Comparison of ENCODE assay signal across 8 cellular contexts in the genomic region with DNA sequence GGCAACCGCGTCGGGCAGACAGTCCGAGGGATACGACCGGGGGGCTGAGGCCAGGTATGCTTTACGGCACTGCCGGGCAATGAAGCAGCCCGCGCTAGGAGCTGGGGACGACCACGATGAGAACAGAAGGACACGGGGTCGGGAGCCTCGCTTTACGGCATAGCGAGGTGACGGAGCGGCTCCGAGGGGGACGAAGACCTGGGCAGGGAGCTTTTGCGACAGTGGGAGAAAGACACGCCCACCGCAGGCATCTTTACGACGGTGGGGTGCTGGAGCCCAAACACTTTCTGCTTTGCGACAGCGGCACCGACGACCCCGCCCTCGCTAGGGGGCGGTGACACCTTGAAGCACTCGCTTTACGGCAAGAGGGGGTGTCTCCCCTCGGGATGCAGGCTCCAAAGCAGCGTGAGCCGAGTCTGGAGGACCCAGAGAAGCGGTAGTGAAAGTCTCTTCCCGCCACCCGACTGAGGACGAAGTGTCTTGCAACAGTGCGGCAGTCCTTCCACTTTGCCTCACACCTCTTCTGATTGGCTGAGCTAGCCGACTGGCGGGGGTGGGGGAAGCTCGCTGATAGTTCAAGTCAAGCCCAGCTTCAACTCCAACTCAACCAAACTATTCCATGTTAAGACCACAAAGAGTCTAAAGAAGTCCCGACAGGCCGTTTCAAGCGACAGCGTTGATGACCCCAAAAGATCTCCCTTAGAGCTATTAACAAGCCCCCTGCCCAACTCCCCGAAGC.
DNase-seq lines count a peak whose midpoint lies in the region; ATAC-seq and TF ChIP-seq lines count a peak whose summit lies in the region.

No MANE protein-coding gene starts in this region.

- ATAC-seq in GM19035 (IDR thresholded peaks at IDR 0.05; ENCODE audit: unreplicated experiment) = peak; percentile 68
- peak; percentile 68 for ATAC-seq in HG03354 (IDR thresholded peaks at IDR 0.05; ENCODE audit: poor library complexity, severe bottlenecking, unreplicated experiment)

- H3K4me3 ChIP-seq in AG10803 (ENCODE audit: low read length) = peak overlapping the region; percentile 97

- TF ChIP-seq CTCF in AG10803 (conservative IDR thresholded peaks at IDR 0.05; ENCODE audit: low read length) = no peak; the same call in 1 of the 2 replicates

- DNase-seq in AG10803 (ENCODE audit: low read depth) = peak; percentile 100
- peak; percentile 98 for DNase-seq in NCI-H446 treated with DMSO at 0.1 percent for 48 hours (lab: John Stamatoyannopoulos, UW)
- DNase-seq in activated CD4-positive, CD25-positive, alpha-beta regulatory T cell treated with anti-CD3 and anti-CD28 coated beads, Interleukin-2, amount 50 U/mL, for 72 hours = peak; percentile 93
- peak; percentile 82 to 90 for DNase-seq in cerebellar nuclear complex (lab: John Stamatoyannopoulos, UW)
- DNase-seq in islet precursor cell = peak; percentile 100
- DNase-seq in stimulated activated CD4-positive, alpha-beta T cell treated with anti-CD3 and anti-CD28 coated beads, Interleukin-12 subunit alpha, Interleukin-12 subunit beta, amount 100 ng/mL, for 4 hours = peak; percentile 91

Comparison
In these comparisons a context has a peak if more than half of its experiments do, and no peak if none do; other contexts are left out.
1. Peak in every context shown above with its lines: DNase-seq, ATAC-seq and H3K4me3 ChIP-seq.